23 cellular contexts compared by ENCODE assay signal in the genomic region with DNA sequence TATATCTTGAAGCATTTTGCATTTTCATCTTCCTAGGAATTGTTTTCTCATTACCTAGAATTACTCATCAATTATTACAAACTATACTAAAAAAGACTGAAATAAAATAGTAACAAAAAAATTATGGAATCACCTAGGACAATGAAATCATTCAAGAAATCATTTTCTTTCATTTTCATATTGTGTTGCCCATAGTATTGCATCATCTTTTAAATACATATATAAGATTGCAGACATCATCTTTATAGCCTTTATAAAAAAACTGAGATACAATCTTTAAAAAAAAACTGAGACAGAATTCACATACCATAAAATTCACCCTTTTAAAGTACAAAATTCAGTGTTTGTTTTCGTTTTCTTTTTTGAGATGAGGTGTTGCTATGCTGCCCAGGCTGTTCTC.
"Had no signal": no experiment of that assay in that cellular context is flagged by ENCODE, and none has a peak within 500 bp of the region (broad histone marks: within the 10 kb centered on the region; RNA-seq: fewer than 3 reads in every experiment).

No MANE protein-coding gene starts in this region.

- H3K4me3 Mint-ChIP-seq: brain; dendritic cell treated with granulocyte-macrophage colony-stimulating factor and Interleukin-4, amounts not matched to agents 40 ng/mL and 50 ng/mL, for 4 days; immature natural killer cell; naive thymus-derived CD4-positive, alpha-beta T cell; neural crest cell; stimulated activated naive B cell treated with anti-CD40 and anti-IgM and Interleukin-4, amounts not matched to agents 10 μg/mL and 1 μg/mL and 100 μg/mL, for 72 hours; type B pancreatic cell had no signal

- H3K9me3 Mint-ChIP-seq: brain; dendritic cell treated with granulocyte-macrophage colony-stimulating factor and Interleukin-4, amounts not matched to agents 40 ng/mL and 50 ng/mL, for 4 days; immature natural killer cell; naive thymus-derived CD4-positive, alpha-beta T cell; stimulated activated naive B cell treated with anti-CD40 and anti-IgM and Interleukin-4, amounts not matched to agents 10 μg/mL and 1 μg/mL and 100 μg/mL, for 72 hours; type B pancreatic cell had no signal

- H3K27ac Mint-ChIP-seq: dendritic cell treated with granulocyte-macrophage colony-stimulating factor and Interleukin-4, amounts not matched to agents 40 ng/mL and 50 ng/mL, for 4 days; stimulated activated naive B cell treated with anti-CD40 and anti-IgM and Interleukin-4, amounts not matched to agents 10 μg/mL and 1 μg/mL and 100 μg/mL, for 72 hours; type B pancreatic cell had no signal

- H3K4me1 Mint-ChIP-seq: immature natural killer cell, neural crest cell had no signal

- ATAC-seq: naive thymus-derived CD4-positive, alpha-beta T cell; sciatic nerve; stimulated activated naive B cell treated with anti-CD40 and anti-IgM and Interleukin-4, amounts not matched to agents 10 μg/mL and 1 μg/mL and 100 μg/mL, for 72 hours had no signal

- DNase-seq: activated CD4-positive, alpha-beta T cell treated with anti-CD3 and anti-CD28 coated beads for 1 hour; activated CD4-positive, alpha-beta T cell treated with anti-CD3 and anti-CD28 coated beads, Interleukin-2, amount 50 U/mL, for 4 hours; aorta; effector CD4-positive, alpha-beta T cell; erythroblast; foreskin fibroblast; immature natural killer cell; left ventricle myocardium inferior; naive thymus-derived CD4-positive, alpha-beta T cell; occipital lobe; posterior cingulate gyrus; small intestine; stimulated activated CD4-positive, alpha-beta T cell treated with anti-CD3 and anti-CD28 coated beads, Interleukin-15, amount 100 ng/mL, for 24 hours; stimulated activated naive B cell treated with anti-CD40 and anti-IgM and Interleukin-4, amounts not matched to agents 10 μg/mL and 1 μg/mL and 100 μg/mL, for 72 hours; T-helper 1 cell; T-helper 9 cell had no signal

- H3K9me3 ChIP-seq: left ventricle myocardium inferior, thoracic aorta, vagina had no signal

- H3K27me3 Mint-ChIP-seq: brain; dendritic cell treated with granulocyte-macrophage colony-stimulating factor and Interleukin-4, amounts not matched to agents 40 ng/mL and 50 ng/mL, for 4 days; naive thymus-derived CD4-positive, alpha-beta T cell; stimulated activated naive B cell treated with anti-CD40 and anti-IgM and Interleukin-4, amounts not matched to agents 10 μg/mL and 1 μg/mL and 100 μg/mL, for 72 hours; type B pancreatic cell had no signal
